In the genomic region with DNA sequence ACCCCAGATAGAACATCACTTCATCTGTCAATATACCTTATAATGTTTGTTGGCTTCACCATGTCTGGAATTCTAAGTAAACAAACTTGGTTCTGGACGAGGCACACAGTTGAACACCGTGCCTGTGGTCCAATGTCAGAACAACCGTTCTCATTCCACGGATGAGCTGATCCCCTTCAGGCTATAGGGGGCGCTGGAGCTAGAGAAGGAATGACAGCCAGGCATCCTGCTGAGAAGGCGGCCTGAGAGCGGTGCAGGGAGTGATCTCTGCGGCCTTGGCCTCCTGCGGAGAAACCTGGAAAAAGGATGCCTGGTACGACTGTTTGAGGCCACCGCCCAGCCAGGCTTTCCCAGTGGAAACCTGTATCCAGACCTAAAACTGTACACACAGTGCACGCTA, we compare ENCODE assay signal across 11 cellular contexts. TPM values are rescaled to one million over a fixed set of nuclear protein-coding genes. Genes with fewer than 3 reads are reported as not detected.
A peak's percentile ranks its signal among the peaks of the same experiment; 100 is the strongest.
DNase-seq lines count a peak whose midpoint lies in the region; ATAC-seq and TF ChIP-seq lines count a peak whose summit lies in the region.
"Had no signal": no experiment of that assay in that cellular context is flagged by ENCODE, and none has a peak within 500 bp of the region (broad histone marks: within the 10 kb centered on the region; RNA-seq: fewer than 3 reads in every experiment).

No MANE protein-coding gene starts in this region.

- H3K4me3 Mint-ChIP-seq in mesothelial cell of epicardium = no peak overlapping the region
- H3K4me3 Mint-ChIP-seq: activated B cell treated with CpG ODN at 0.5 μM for 24 hours had no signal

- H3K36me3 ChIP-seq in gastroesophageal sphincter = no peaks in the 10 kb centered on the region
- H3K36me3 ChIP-seq: uterus had no signal

- peaks cover 0 to 23% (median 3%) of the 10 kb centered on the region in 3 donors for H3K4me1 ChIP-seq in gastroesophageal sphincter
- H3K4me1 ChIP-seq: uterus had no signal

- H3K36me3 Mint-ChIP-seq in mesothelial cell of epicardium = no peaks in the 10 kb centered on the region

- no peak for TF ChIP-seq POLR2A in gastroesophageal sphincter (IDR thresholded peaks at IDR 0.05)

- H3K27me3 Mint-ChIP-seq in mesothelial cell of epicardium (ENCODE audit: low read depth) = no peaks in the 10 kb centered on the region

- ATAC-seq in gastroesophageal sphincter = no peak

- DNase-seq in NCI-H146 treated with DMSO at 0.1 percent for 48 hours (lab: John Stamatoyannopoulos, UW; ENCODE audit: unreplicated experiment) (peak; percentile 17), dermis blood vessel endothelial cell (peak; percentile 16), mesothelial cell of epicardium (ENCODE audit: low spot score in 2 of 2, unreplicated experiment in 2 of 2) (no peak), NCI-H524 treated with DMSO at 0.1 percent for 48 hours (lab: John Stamatoyannopoulos, UW) (no peak), NCI-H2171 treated with DMSO at 0.1 percent for 48 hours (lab: John Stamatoyannopoulos, UW) (no peak), GM13977 (ENCODE audit: low spot score) (no peak)
- DNase-seq: activated B cell treated with CpG ODN at 0.5 μM for 24 hours, NCI-H2029, uterus had no signal

- TF ChIP-seq CTCF in GM12873 (IDR thresholded peaks at IDR 0.05; ENCODE audit: insufficient read depth, low read depth, low read length, missing control alignments) = peak; percentile 33
- TF ChIP-seq CTCF in mesothelial cell of epicardium (IDR thresholded peaks at IDR 0.05; ENCODE audit: unreplicated experiment) = peak; percentile 19
- no peak for TF ChIP-seq CTCF in GM13977 (IDR thresholded peaks at IDR 0.05; ENCODE audit: extremely low read depth, insufficient read depth, missing control alignments)
- no peak for TF ChIP-seq CTCF in gastroesophageal sphincter (IDR thresholded peaks at IDR 0.05)

- TF ChIP-seq EP300 in gastroesophageal sphincter (IDR thresholded peaks at IDR 0.05) = no peak

- no peaks in the 10 kb centered on the region for H3K9me3 ChIP-seq in gastroesophageal sphincter
- H3K9me3 ChIP-seq: uterus had no signal

- H3K27ac Mint-ChIP-seq in mesothelial cell of epicardium = no peak overlapping the region
- H3K27ac Mint-ChIP-seq: activated B cell treated with CpG ODN at 0.5 μM for 24 hours had no signal

- in situ Hi-C loops in GM13977 (cut with MboI; ENCODE audit: low pct_unique_long_range_greater_than_20kb, low sequenced_read_pairs, unreplicated experiment) = no loop called here

- H3K9me3 Mint-ChIP-seq in mesothelial cell of epicardium = peaks cover 10% of the 10 kb centered on the region

- no peak overlapping the region for H3K4me3 ChIP-seq in gastroesophageal sphincter
- H3K4me3 ChIP-seq: uterus had no signal

- no peak overlapping the region for H3K27ac ChIP-seq in gastroesophageal sphincter
- H3K27ac ChIP-seq: uterus had no signal

- H3K4me1 Mint-ChIP-seq in mesothelial cell of epicardium = peaks cover 20% of the 10 kb centered on the region
- H3K4me1 Mint-ChIP-seq: activated B cell treated with CpG ODN at 0.5 μM for 24 hours had no signal

- H3K27me3 ChIP-seq in gastroesophageal sphincter = no peaks in the 10 kb centered on the region
- H3K27me3 ChIP-seq: uterus had no signal

- 75 to 84% methylated on average over 5 to 10 of the region's 12 CpGs for WGBS in gastroesophageal sphincter (ENCODE audit: low coverage in 1 of 2), 2 donors

RNA-seq across cellular contexts. Expression of a gene that starts 48.7 kb away (rescaled TPM):
- 9.1 and 9.2 TPM in 2 replicates for total RNA-seq in dermis blood vessel endothelial cell
- total RNA-seq in mesothelial cell of epicardium = 9.7 to 11.3 TPM (median 10.3 TPM) in 3 replicates
- total RNA-seq in gastroesophageal sphincter = 10 to 100 TPM; 13.7 to 17.5 (median 14.7) TPM

Comparison
In these comparisons a context has a peak if more than half of its experiments do, and no peak if none do; other contexts are left out.
1. CTCF ChIP-seq: peak in GM12873 (single experiment) and mesothelial cell of epicardium (single experiment); none in GM13977 (single experiment) and gastroesophageal sphincter (0 of 4).
2. DNase-seq: peak in NCI-H146 treated with DMSO at 0.1 percent for 48 hours (single experiment) and dermis blood vessel endothelial cell (single experiment); none in mesothelial cell of epicardium (0 of 2), NCI-H524 treated with DMSO at 0.1 percent for 48 hours (single experiment), NCI-H2171 treated with DMSO at 0.1 percent for 48 hours (single experiment) and GM13977 (single experiment).